ENCODE assay signal across 10 cellular contexts in genomic region chr2:214311031-214311533, GRCh38.
DNase-seq lines count a peak whose midpoint lies in the region; ATAC-seq and TF ChIP-seq lines count a peak whose summit lies in the region.
"Had no signal": no experiment of that assay in that cellular context is flagged by ENCODE, and none has a peak within 500 bp of the region (broad histone marks: within the 10 kb centered on the region; RNA-seq: fewer than 3 reads in every experiment).

No MANE protein-coding gene starts in this region.

- no peak overlapping the region for H3K4me3 Mint-ChIP-seq in glutamatergic neuron (ENCODE audit: unreplicated experiment)

- TF ChIP-seq CTCF in GM12872 (IDR thresholded peaks at IDR 0.05; ENCODE audit: insufficient read depth, low read depth, low read length) (peak; percentile 67), glutamatergic neuron (IDR thresholded peaks at IDR 0.05; ENCODE audit: partially characterized antibody, unreplicated experiment) (peak; percentile 39), ascending aorta (IDR thresholded peaks at IDR 0.05) (no peak), upper lobe of left lung (IDR thresholded peaks at IDR 0.05) (no peak), vagina (IDR thresholded peaks at IDR 0.05) (no peak)

- intact Hi-C loops in ascending aorta (cut with DNase I) (no loop called here), vagina (cut with DNase I) (no loop called here)

- 69 to 77% methylated on average over 6 of the region's 7 CpGs for WGBS in upper lobe of left lung, 2 donors

- ATAC-seq in GM21529 (IDR thresholded peaks at IDR 0.05; ENCODE audit: unreplicated experiment) (peak; percentile 43), HG03460 (IDR thresholded peaks at IDR 0.05; ENCODE audit: unreplicated experiment) (peak; percentile 41), upper lobe of left lung (ENCODE audit: low FRiP score in 2 of 2) (no peak)

- H3K9me3 Mint-ChIP-seq in glutamatergic neuron (ENCODE audit: unreplicated experiment) = peaks cover 2% of the 10 kb centered on the region

- H3K4me1 ChIP-seq in ascending aorta (no peaks in the 10 kb centered on the region), upper lobe of left lung (no peaks in the 10 kb centered on the region), vagina (no peaks in the 10 kb centered on the region)

- no peak overlapping the region for H3K27ac ChIP-seq in ascending aorta
- H3K27ac ChIP-seq in upper lobe of left lung = no peak overlapping the region
- no peak overlapping the region for H3K27ac ChIP-seq in vagina

- DNase-seq in glutamatergic neuron (no peak), ascending aorta (ENCODE audit: low spot score in 2 of 2) (no peak), upper lobe of left lung (no peak), NCI-H2196 treated with DMSO at 0.1 percent for 48 hours (lab: John Stamatoyannopoulos, UW; ENCODE audit: unreplicated experiment) (no peak), vagina (ENCODE audit: extremely low spot score in 2 of 2) (no peak)
- DNase-seq: NCI-H1694, occipital lobe had no signal

- no peak for TF ChIP-seq EP300 in upper lobe of left lung (IDR thresholded peaks at IDR 0.05)

- H3K27me3 ChIP-seq in ascending aorta = no peaks in the 10 kb centered on the region
- H3K27me3 ChIP-seq in upper lobe of left lung = no peaks in the 10 kb centered on the region
- no peaks in the 10 kb centered on the region for H3K27me3 ChIP-seq in vagina

- H3K4me3 ChIP-seq in ascending aorta (no peak overlapping the region), upper lobe of left lung (no peak overlapping the region), vagina (no peak overlapping the region)

- TF ChIP-seq POLR2A in upper lobe of left lung (IDR thresholded peaks at IDR 0.05) = no peak
- TF ChIP-seq POLR2A in vagina (IDR thresholded peaks at IDR 0.05) = no peak

- H3K27ac Mint-ChIP-seq in glutamatergic neuron (ENCODE audit: unreplicated experiment) = no peak overlapping the region

- no peaks in the 10 kb centered on the region for H3K36me3 Mint-ChIP-seq in glutamatergic neuron (ENCODE audit: unreplicated experiment)

- H3K9me3 ChIP-seq in ascending aorta = no peaks in the 10 kb centered on the region
- H3K9me3 ChIP-seq in upper lobe of left lung = peaks cover 0 to 3% (median 0%) of the 10 kb centered on the region in 4 donors
- H3K9me3 ChIP-seq in vagina = no peaks in the 10 kb centered on the region

- no peaks in the 10 kb centered on the region for H3K36me3 ChIP-seq in ascending aorta
- H3K36me3 ChIP-seq in upper lobe of left lung = no peaks in the 10 kb centered on the region
- no peaks in the 10 kb centered on the region for H3K36me3 ChIP-seq in vagina

- no peaks in the 10 kb centered on the region for H3K27me3 Mint-ChIP-seq in glutamatergic neuron (ENCODE audit: unreplicated experiment)

- no peaks in the 10 kb centered on the region for H3K4me1 Mint-ChIP-seq in glutamatergic neuron (ENCODE audit: low read depth, unreplicated experiment)

Comparison
In these comparisons a context has a peak if more than half of its experiments do, and no peak if none do; other contexts are left out.
1. CTCF ChIP-seq: peak in GM12872 (single experiment) and glutamatergic neuron (single experiment); none in ascending aorta (0 of 3), upper lobe of left lung (0 of 6) and vagina (0 of 3).
2. ATAC-seq: peak in GM21529 (single experiment) and HG03460 (single experiment); none in upper lobe of left lung (0 of 2).